In the genomic region with DNA sequence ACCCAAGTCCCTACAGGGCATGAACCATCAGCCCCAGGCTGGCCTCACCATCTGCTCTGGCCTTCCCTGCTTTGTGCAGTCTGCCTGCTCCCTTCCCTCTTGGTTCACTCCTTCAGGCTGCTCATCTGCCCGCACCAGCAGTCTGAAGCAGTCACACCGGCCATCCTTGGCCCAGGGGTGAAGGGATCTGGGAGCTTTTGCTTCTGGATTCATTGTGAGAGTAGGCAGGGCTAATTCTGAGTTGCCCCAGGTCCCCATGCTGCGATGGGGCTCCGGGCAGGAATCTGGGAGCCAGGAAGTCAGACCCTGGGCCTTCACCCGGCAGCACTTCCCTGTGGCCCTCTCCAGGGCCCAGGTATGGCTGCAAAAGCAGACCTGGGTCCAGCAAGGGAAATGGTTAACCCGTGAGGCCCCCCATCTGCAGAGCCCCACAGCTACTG, we compare ENCODE assay signal across 21 cellular contexts.
A peak's percentile ranks its signal among the peaks of the same experiment; 100 is the strongest.
DNase-seq lines count a peak whose midpoint lies in the region; ATAC-seq and TF ChIP-seq lines count a peak whose summit lies in the region.
"Had no signal": no experiment of that assay in that cellular context is flagged by ENCODE, and none has a peak within 500 bp of the region (broad histone marks: within the 10 kb centered on the region; RNA-seq: fewer than 3 reads in every experiment).

No MANE protein-coding gene starts in this region.

- intact Hi-C loops in Right ventricle myocardium inferior (cut with DNase I): no loop called here
- intact Hi-C loops in cardiac septum (cut with DNase I): no loop called here
- intact Hi-C loops in uterus (cut with DNase I; ENCODE audit: low total_unique reads): no loop called here
- intact Hi-C loops in activated T-helper 1 cell treated with anti-CD3 and anti-CD28 coated beads, Interleukin-12 subunit alpha, Interleukin-12 subunit beta, Interleukin-2, Interleukin-4 antibody, amounts not matched to agents 30 ng/mL and 10 ng/mL and 1 ng/mL, durations not matched to agents 14 hours and 24 hours and 36 hours (cut with micrococcal nuclease): no loop called here

- DNase-seq in Right ventricle myocardium inferior (ENCODE audit: missing footprints) (peak; percentile 53), cardiac septum (ENCODE audit: low spot score) (no peak), osteoblast (ENCODE audit: insufficient read length, low spot score, missing footprints) (peak; percentile 75), uterus (no peak), epidermal melanocyte (ENCODE audit: insufficient read length, low spot score) (no peak)
- DNase-seq in central memory CD8-positive, alpha-beta T cell (ENCODE audit: low spot score in 2 of 2): no peak
- no peak for DNase-seq in activated CD8-positive, alpha-beta memory T cell treated with anti-CD3 and anti-CD28 coated beads for 24 hours
- DNase-seq in activated T-helper 1 cell treated with anti-CD3 and anti-CD28 coated beads, Interleukin-12 subunit alpha, Interleukin-12 subunit beta, Interleukin-2, Interleukin-4 antibody, amounts not matched to agents 30 ng/mL and 10 ng/mL and 1 ng/mL, durations not matched to agents 14 hours and 24 hours and 36 hours (ENCODE audit: low spot score): no peak
- DNase-seq: 8988T; activated CD8-positive, alpha-beta T cell treated with anti-CD3 and anti-CD28 coated beads for 36 hours; cerebellar nuclear complex; DMS 273 treated with DMSO at 0.1 percent for 48 hours; gastrocnemius medialis; hypothalamus; immature natural killer cell; naive B cell; NCI-H2029; T-helper 2 cell had no signal

- H3K27me3 ChIP-seq in osteoblast (ENCODE audit: insufficient read depth, low read length) (no peaks in the 10 kb centered on the region), uterus (no peaks in the 10 kb centered on the region)
- H3K27me3 ChIP-seq: gastrocnemius medialis had no signal

- TF ChIP-seq CTCF in osteoblast (IDR thresholded peaks at IDR 0.05; ENCODE audit: extremely low read depth, low read depth, low read length) (no peak), uterus (IDR thresholded peaks at IDR 0.05) (no peak)

- H3K9me3 Mint-ChIP-seq in central memory CD8-positive, alpha-beta T cell: no peaks in the 10 kb centered on the region
- H3K9me3 Mint-ChIP-seq in activated T-helper 1 cell treated with anti-CD3 and anti-CD28 coated beads, Interleukin-12 subunit alpha, Interleukin-12 subunit beta, Interleukin-2, Interleukin-4 antibody, amounts not matched to agents 30 ng/mL and 10 ng/mL and 1 ng/mL, durations not matched to agents 14 hours and 24 hours and 36 hours: peaks cover 10% of the 10 kb centered on the region
- H3K9me3 Mint-ChIP-seq: CD8-positive, alpha-beta memory T cell; immature natural killer cell had no signal

- no peaks in the 10 kb centered on the region for H3K27me3 Mint-ChIP-seq in central memory CD8-positive, alpha-beta T cell
- H3K27me3 Mint-ChIP-seq in activated T-helper 1 cell treated with anti-CD3 and anti-CD28 coated beads, Interleukin-12 subunit alpha, Interleukin-12 subunit beta, Interleukin-2, Interleukin-4 antibody, amounts not matched to agents 30 ng/mL and 10 ng/mL and 1 ng/mL, durations not matched to agents 14 hours and 24 hours and 36 hours (ENCODE audit: insufficient read depth): no peaks in the 10 kb centered on the region
- H3K27me3 Mint-ChIP-seq: activated CD8-positive, alpha-beta T cell treated with anti-CD3 and anti-CD28 coated beads for 36 hours; activated naive CD8-positive, alpha-beta T cell; CD8-positive, alpha-beta memory T cell; naive B cell had no signal

- TF ChIP-seq POLR2A in uterus (IDR thresholded peaks at IDR 0.05): no peak

- H3K27ac ChIP-seq in osteoblast (ENCODE audit: low read depth, low read length) (no peak overlapping the region), uterus (peak overlapping the region; percentile 79 to 83)
- H3K27ac ChIP-seq: SK-N-MC had no signal

- H3K27ac Mint-ChIP-seq in central memory CD8-positive, alpha-beta T cell (ENCODE audit: low read depth): no peak overlapping the region
- H3K27ac Mint-ChIP-seq in activated T-helper 1 cell treated with anti-CD3 and anti-CD28 coated beads, Interleukin-12 subunit alpha, Interleukin-12 subunit beta, Interleukin-2, Interleukin-4 antibody, amounts not matched to agents 30 ng/mL and 10 ng/mL and 1 ng/mL, durations not matched to agents 14 hours and 24 hours and 36 hours: no peak overlapping the region
- H3K27ac Mint-ChIP-seq: activated CD8-positive, alpha-beta T cell treated with anti-CD3 and anti-CD28 coated beads for 36 hours; activated naive CD8-positive, alpha-beta T cell; CD8-positive, alpha-beta memory T cell; immature natural killer cell had no signal

- H3K4me3 ChIP-seq in osteoblast (ENCODE audit: insufficient read depth, low read length): no peak overlapping the region
- no peak overlapping the region for H3K4me3 ChIP-seq in uterus
- H3K4me3 ChIP-seq: gastrocnemius medialis, SK-N-MC had no signal

- no peaks in the 10 kb centered on the region for H4K20me1 ChIP-seq in osteoblast (ENCODE audit: insufficient read depth, low read length)

- H3K36me3 ChIP-seq in osteoblast (ENCODE audit: insufficient read depth, low read length): no peaks in the 10 kb centered on the region
- H3K36me3 ChIP-seq in uterus: no peaks in the 10 kb centered on the region
- H3K36me3 ChIP-seq: gastrocnemius medialis had no signal

- no peaks in the 10 kb centered on the region for H3K9me3 ChIP-seq in osteoblast (ENCODE audit: low read depth, low read length)
- no peaks in the 10 kb centered on the region for H3K9me3 ChIP-seq in uterus
- H3K9me3 ChIP-seq: gastrocnemius medialis had no signal

- no peak overlapping the region for H2AFZ ChIP-seq in osteoblast (ENCODE audit: low read length)

- H3K4me1 Mint-ChIP-seq in central memory CD8-positive, alpha-beta T cell: peaks cover 11% of the 10 kb centered on the region
- H3K4me1 Mint-ChIP-seq in activated T-helper 1 cell treated with anti-CD3 and anti-CD28 coated beads, Interleukin-12 subunit alpha, Interleukin-12 subunit beta, Interleukin-2, Interleukin-4 antibody, amounts not matched to agents 30 ng/mL and 10 ng/mL and 1 ng/mL, durations not matched to agents 14 hours and 24 hours and 36 hours (ENCODE audit: low read depth): no peaks in the 10 kb centered on the region

- H3K79me2 ChIP-seq in osteoblast (ENCODE audit: insufficient read depth, low read length): peaks cover 6% of the 10 kb centered on the region

- H3K4me2 ChIP-seq in osteoblast (ENCODE audit: insufficient read depth, low read length): no peak overlapping the region

- no peak overlapping the region for H3K4me3 Mint-ChIP-seq in central memory CD8-positive, alpha-beta T cell
- H3K4me3 Mint-ChIP-seq in activated T-helper 1 cell treated with anti-CD3 and anti-CD28 coated beads, Interleukin-12 subunit alpha, Interleukin-12 subunit beta, Interleukin-2, Interleukin-4 antibody, amounts not matched to agents 30 ng/mL and 10 ng/mL and 1 ng/mL, durations not matched to agents 14 hours and 24 hours and 36 hours: no peak overlapping the region
- H3K4me3 Mint-ChIP-seq: activated CD8-positive, alpha-beta T cell treated with anti-CD3 and anti-CD28 coated beads for 36 hours; activated naive CD8-positive, alpha-beta T cell; CD8-positive, alpha-beta memory T cell; immature natural killer cell; naive B cell had no signal

- peaks cover 4% of the 10 kb centered on the region for H3K36me3 Mint-ChIP-seq in central memory CD8-positive, alpha-beta T cell (ENCODE audit: insufficient read depth)
- H3K36me3 Mint-ChIP-seq in activated T-helper 1 cell treated with anti-CD3 and anti-CD28 coated beads, Interleukin-12 subunit alpha, Interleukin-12 subunit beta, Interleukin-2, Interleukin-4 antibody, amounts not matched to agents 30 ng/mL and 10 ng/mL and 1 ng/mL, durations not matched to agents 14 hours and 24 hours and 36 hours (ENCODE audit: low read depth): peaks cover 4% of the 10 kb centered on the region
- H3K36me3 Mint-ChIP-seq: CD8-positive, alpha-beta memory T cell had no signal

- H3K4me1 ChIP-seq in osteoblast (ENCODE audit: insufficient read depth, low read length) (peaks cover 11% of the 10 kb centered on the region), uterus (peaks cover 0 to 6% of the 10 kb centered on the region in 2 donors)

- ATAC-seq in Right ventricle myocardium inferior: no peak
- ATAC-seq in central memory CD8-positive, alpha-beta T cell (replicated peaks; ENCODE audit: extremely low read depth, poor library complexity, severe bottlenecking): peak; percentile 10
- ATAC-seq: activated CD8-positive, alpha-beta T cell treated with anti-CD3 and anti-CD28 coated beads for 36 hours; gastrocnemius medialis had no signal

Comparison
In these comparisons a context has a peak if more than half of its experiments do, and no peak if none do; other contexts are left out.
1. DNase-seq: peak in Right ventricle myocardium inferior (single experiment) and osteoblast (single experiment); none in cardiac septum (single experiment), central memory CD8-positive, alpha-beta T cell (0 of 2), uterus (0 of 2), activated CD8-positive, alpha-beta memory T cell treated with anti-CD3 and anti-CD28 coated beads for 24 hours (single experiment), activated T-helper 1 cell treated with anti-CD3 and anti-CD28 coated beads, Interleukin-12 subunit alpha, Interleukin-12 subunit beta, Interleukin-2, Interleukin-4 antibody, amounts not matched to agents 30 ng/mL and 10 ng/mL and 1 ng/mL, durations not matched to agents 14 hours and 24 hours and 36 hours (single experiment) and epidermal melanocyte (single experiment).